Comparison of ENCODE assay signal across 21 cellular contexts in genomic region chr3:141326123-141326522, GRCh38. TPM values are rescaled to one million over a fixed set of nuclear protein-coding genes. Genes with fewer than 3 reads are reported as not detected.
DNase-seq lines count a peak whose midpoint lies in the region; TF ChIP-seq lines count a peak whose summit lies in the region.
"Had no signal": no experiment of that assay in that cellular context is flagged by ENCODE, and none has a peak within 500 bp of the region (broad histone marks: within the 10 kb centered on the region; RNA-seq: fewer than 3 reads in every experiment).

No MANE protein-coding gene starts in this region.

- H3K4me1 ChIP-seq in Peyer's patch, result peaks cover 0 to 16% (median 0%) of the 10 kb centered on the region in 4 donors
- no peaks in the 10 kb centered on the region for H3K4me1 ChIP-seq in muscle layer of duodenum (ENCODE audit: control insufficient read depth in 1 of 2, insufficient read depth in 2 of 2, low read length in 2 of 2)
- no peaks in the 10 kb centered on the region for H3K4me1 ChIP-seq in right atrium auricular region
- H3K4me1 ChIP-seq: HAP-1, tibial artery had no signal

- peak overlapping the region; percentile 26 for H3K27ac ChIP-seq in 22Rv1
- peak overlapping the region in 3 of 4 donors; percentile 38 to 77 (median 76) for H3K27ac ChIP-seq in Peyer's patch
- peak overlapping the region; percentile 73 for H3K27ac ChIP-seq in muscle layer of duodenum (ENCODE audit: low read length)
- H3K27ac ChIP-seq in right atrium auricular region, result no peak overlapping the region
- H3K27ac ChIP-seq: BLaER1, HL-60, SJSA1, tibial artery had no signal

- peak; percentile 45 to 74 for TF ChIP-seq POLR2A in Peyer's patch (IDR thresholded peaks at IDR 0.05)

- DNase-seq in Peyer's patch (peak in 2 of 3 donors; percentile 73 to 77), epithelial cell of proximal tubule (ENCODE audit: low read depth) (no peak), right atrium auricular region (ENCODE audit: low spot score) (no peak), DMS153 (lab: John Stamatoyannopoulos, UW) (no peak), SW480 (ENCODE audit: low spot score) (no peak), DMS79 (lab: John Stamatoyannopoulos, UW) (no peak)
- DNase-seq: activated B cell treated with CpG ODN at 0.5 μM for 24 hours; activated CD4-positive, alpha-beta T cell treated with anti-CD3 and anti-CD28 coated beads, Interleukin-2, amount 50 U/mL, for 48 hours; activated gamma-delta T cell; cortex of kidney; NCI-H1436; NCI-H2107; NCI-H446 treated with DMSO at 0.1 percent for 48 hours; nucleus accumbens; tibial artery had no signal

- H3K4me3 ChIP-seq in Peyer's patch, result peak overlapping the region in 2 of 4 donors; percentile 35 to 52
- peak overlapping the region; percentile 81 for H3K4me3 ChIP-seq in epithelial cell of proximal tubule (ENCODE audit: low read depth, low read length)
- no peak overlapping the region for H3K4me3 ChIP-seq in muscle layer of duodenum (ENCODE audit: low read depth in 1 of 2, low read length in 2 of 2)
- H3K4me3 ChIP-seq in right atrium auricular region, result no peak overlapping the region
- H3K4me3 ChIP-seq: BLaER1, HAP-1, SJSA1, tibial artery had no signal

- H3K36me3 ChIP-seq in Peyer's patch (no peaks in the 10 kb centered on the region), muscle layer of duodenum (ENCODE audit: control insufficient read depth in 1 of 2, insufficient read depth in 2 of 2, low read length in 2 of 2) (no peaks in the 10 kb centered on the region), right atrium auricular region (no peaks in the 10 kb centered on the region)
- H3K36me3 ChIP-seq: BLaER1, HAP-1, SJSA1, tibial artery had no signal

- no peak for TF ChIP-seq CTCF in 22Rv1 (IDR thresholded peaks at IDR 0.05)
- peak in 2 of 6 experiments; percentile 13 to 14 for TF ChIP-seq CTCF in Peyer's patch (IDR thresholded peaks at IDR 0.05)
- TF ChIP-seq CTCF in epithelial cell of proximal tubule (conservative IDR thresholded peaks at IDR 0.05; ENCODE audit: low read depth, low read length), result no peak
- TF ChIP-seq CTCF in right atrium auricular region (IDR thresholded peaks at IDR 0.05), result no peak

- H3K27me3 ChIP-seq in Peyer's patch (no peaks in the 10 kb centered on the region), muscle layer of duodenum (ENCODE audit: low read depth, low read length) (no peaks in the 10 kb centered on the region), right atrium auricular region (no peaks in the 10 kb centered on the region)
- H3K27me3 ChIP-seq: BLaER1, SJSA1, tibial artery had no signal

- H3K9me3 ChIP-seq in Peyer's patch (no peaks in the 10 kb centered on the region), muscle layer of duodenum (ENCODE audit: control insufficient read depth in 1 of 2, low read length in 2 of 2) (no peaks in the 10 kb centered on the region), right atrium auricular region (no peaks in the 10 kb centered on the region)
- H3K9me3 ChIP-seq: BLaER1, HAP-1, SJSA1, tibial artery had no signal

RNA-seq across cellular contexts. Expression of gene ZBTB38, which starts 42.2 kb away (rescaled TPM):
- total RNA-seq in Peyer's patch (100 to 1,000 TPM; 168 to 254 (median 184) TPM), epithelial cell of proximal tubule (41.7 and 51.5 TPM in 2 replicates), right atrium auricular region (100 to 1,000 TPM; 120 to 127 TPM)

Comparison
In these comparisons a context has a peak if more than half of its experiments do, and no peak if none do; other contexts are left out.
1. H3K27ac ChIP-seq: peak in 22Rv1 (single experiment), Peyer's patch (3 of 4) and muscle layer of duodenum (single experiment); none in right atrium auricular region (0 of 2).
2. DNase-seq: peak in Peyer's patch (2 of 3); none in epithelial cell of proximal tubule (single experiment), right atrium auricular region (single experiment), DMS153 (single experiment), SW480 (single experiment) and DMS79 (single experiment).